1 cellular context compared by ENCODE assay signal in the genomic region with DNA sequence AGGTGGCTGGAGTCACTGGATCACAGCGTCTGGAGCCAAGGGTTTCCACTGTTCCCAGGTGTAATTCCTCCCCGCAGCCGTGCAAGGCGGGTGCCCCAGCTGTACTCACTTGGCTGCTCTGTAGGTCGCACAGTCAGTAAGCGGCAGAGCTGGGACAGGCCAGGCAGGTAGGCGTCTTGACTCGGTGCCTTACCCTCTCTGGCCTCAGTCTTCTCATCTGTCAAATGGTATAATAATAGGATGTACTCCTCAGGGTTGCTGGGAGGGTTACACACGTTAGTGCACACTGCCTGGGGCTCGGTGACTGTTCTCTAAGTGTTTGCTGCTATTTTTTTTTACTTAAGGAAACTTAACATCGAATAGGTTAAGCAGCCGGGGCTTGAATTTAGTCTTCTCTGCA.
TF ChIP-seq lines count a peak whose summit lies in the region.

No MANE protein-coding gene starts in this region.

TF ChIP-seq in K562, 482 proteins besides CTCF, POLR2A, EP300 and RAD21 (continued from another document):
- TF ChIP-seq BCOR (IDR thresholded peaks at IDR 0.05), result peak; percentile 21; the same call in 1 of the 2 replicates
- TF ChIP-seq KDM1A (IDR thresholded peaks at IDR 0.05), result 0 out of 4 replicates have a peak, but pooled peaks of 1 of the 2 experiments have one; percentile 38
- no peak for TF ChIP-seq ATF3 (IDR thresholded peaks at IDR 0.05)
- no peak for TF ChIP-seq ATF3 (CRISPR knock-in tag; conservative IDR thresholded peaks at IDR 0.05)
- TF ChIP-seq SREBF1 (IDR thresholded peaks at IDR 0.05; ENCODE audit: borderline replicate concordance, low read depth, low read length), result no peak
- TF ChIP-seq TEAD2 (tag; IDR thresholded peaks at IDR 0.05), result no peak
- no peak for TF ChIP-seq ELK3 (CRISPR knock-in tag; IDR thresholded peaks at IDR 0.05)
- TF ChIP-seq RBM25 (IDR thresholded peaks at IDR 0.05; ENCODE audit: low read depth, low read length, severe bottlenecking), result peak; percentile 9
- TF ChIP-seq CSDE1 (IDR thresholded peaks at IDR 0.05), result no peak
- TF ChIP-seq COPS2 (conservative IDR thresholded peaks at IDR 0.05), result no peak
- TF ChIP-seq NR2F6 (CRISPR knock-in tag; IDR thresholded peaks at IDR 0.05), result no peak
